18 cellular contexts compared by ENCODE assay signal in the genomic region with DNA sequence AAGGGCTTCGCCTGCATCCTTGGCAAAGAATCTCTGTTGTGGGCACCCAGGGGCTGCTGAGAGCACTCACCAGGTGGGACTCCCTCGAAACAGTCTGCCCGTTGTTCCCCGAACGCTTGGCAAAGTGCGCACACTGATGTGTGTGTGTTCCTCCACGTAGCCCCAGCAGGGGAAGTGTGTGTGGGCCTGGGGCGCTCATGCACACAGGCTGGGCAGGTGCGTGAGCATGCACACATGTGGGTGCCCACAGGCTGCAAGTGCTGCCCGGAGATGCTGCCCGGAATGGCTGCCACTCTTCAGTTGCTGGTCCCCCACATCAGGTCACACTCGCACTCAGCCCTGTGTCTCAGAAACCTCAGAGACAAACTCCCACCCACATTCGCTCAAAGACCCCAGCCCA.
"Had no signal": no experiment of that assay in that cellular context is flagged by ENCODE, and none has a peak within 500 bp of the region (broad histone marks: within the 10 kb centered on the region; RNA-seq: fewer than 3 reads in every experiment).

No MANE protein-coding gene starts in this region.

- H3K27me3 ChIP-seq: colonic mucosa, ovary had no signal

- H3K36me3 ChIP-seq: colonic mucosa, ovary, thoracic aorta, transverse colon had no signal

- H3K27me3 Mint-ChIP-seq: naive thymus-derived CD4-positive, alpha-beta T cell; stimulated activated naive CD8-positive, alpha-beta T cell treated with anti-CD3 and anti-CD28 coated beads, Interleukin-15, amount 100 ng/mL, for 72 hours had no signal

- H3K27ac Mint-ChIP-seq: progenitor cell of endocrine pancreas had no signal

- H3K4me3 Mint-ChIP-seq: naive thymus-derived CD4-positive, alpha-beta T cell; stimulated activated naive CD8-positive, alpha-beta T cell treated with anti-CD3 and anti-CD28 coated beads, Interleukin-15, amount 100 ng/mL, for 72 hours had no signal

- H3K9me3 ChIP-seq: colonic mucosa, ovary, thoracic aorta, transverse colon had no signal

- H3K27ac ChIP-seq: colonic mucosa, foreskin keratinocyte, ovary, thoracic aorta, transverse colon had no signal

- DNase-seq: colonic mucosa; dermis blood vessel endothelial cell; erythroblast; foreskin keratinocyte; head of caudate nucleus; hippocampal formation; kidney glomerular epithelial cell; mesendoderm; naive thymus-derived CD4-positive, alpha-beta T cell; nucleus accumbens; ovary; right cardiac atrium; small intestine; stimulated activated CD4-positive, alpha-beta T cell treated with anti-CD3 and anti-CD28 coated beads, Interleukin-12 subunit alpha, Interleukin-12 subunit beta, amount 100 ng/mL, for 4 hours; stimulated activated naive CD8-positive, alpha-beta T cell treated with anti-CD3 and anti-CD28 coated beads, Interleukin-15, amount 100 ng/mL, for 72 hours; transverse colon had no signal

- ATAC-seq: foreskin keratinocyte; naive thymus-derived CD4-positive, alpha-beta T cell; right cardiac atrium; stimulated activated naive CD8-positive, alpha-beta T cell treated with anti-CD3 and anti-CD28 coated beads, Interleukin-15, amount 100 ng/mL, for 72 hours had no signal

- H3K4me1 ChIP-seq: colonic mucosa, foreskin keratinocyte, transverse colon had no signal

- H3K9me3 Mint-ChIP-seq: naive thymus-derived CD4-positive, alpha-beta T cell; stimulated activated naive CD8-positive, alpha-beta T cell treated with anti-CD3 and anti-CD28 coated beads, Interleukin-15, amount 100 ng/mL, for 72 hours had no signal

- H3K4me3 ChIP-seq: colonic mucosa, ovary, thoracic aorta, transverse colon had no signal

- H3K36me3 Mint-ChIP-seq: naive thymus-derived CD4-positive, alpha-beta T cell had no signal
